ENCODE assay signal across 11 cellular contexts in genomic region chrX:48684134-48684533, GRCh38. TPM values are rescaled to one million over a fixed set of nuclear protein-coding genes. Genes with fewer than 3 reads are reported as not detected.
DNase-seq lines count a peak whose midpoint lies in the region; ATAC-seq and TF ChIP-seq lines count a peak whose summit lies in the region.
"Had no signal": no experiment of that assay in that cellular context is flagged by ENCODE, and none has a peak within 500 bp of the region (broad histone marks: within the 10 kb centered on the region; RNA-seq: fewer than 3 reads in every experiment).

No MANE protein-coding gene starts in this region.

- H3K36me3 Mint-ChIP-seq in activated T-helper 2 cell treated with anti-CD3 and anti-CD28 coated beads, Interferon-gamma antibody, Interleukin-2, Interleukin-4, amounts not matched to agents 10 μg/mL and 5 μg/mL and 100 μg/mL, durations not matched to agents 14 hours and 24 hours and 36 hours (ENCODE audit: low read depth): peaks cover 53% of the 10 kb centered on the region
- H3K36me3 Mint-ChIP-seq in naive B cell: peaks cover 0 to 22% of the 10 kb centered on the region in 2 donors
- H3K36me3 Mint-ChIP-seq in glutamatergic neuron (ENCODE audit: unreplicated experiment): no peaks in the 10 kb centered on the region
- H3K36me3 Mint-ChIP-seq: type B pancreatic cell had no signal

- no peak for TF ChIP-seq CTCF in GM12875 (IDR thresholded peaks at IDR 0.05; ENCODE audit: borderline replicate concordance, insufficient read depth, low read depth, low read length)
- TF ChIP-seq CTCF in glutamatergic neuron (IDR thresholded peaks at IDR 0.05; ENCODE audit: partially characterized antibody, unreplicated experiment): no peak
- TF ChIP-seq CTCF in ascending aorta (IDR thresholded peaks at IDR 0.05): no peak

- H4K20me1 ChIP-seq in BLaER1 treated with 17β-estradiol and CSF1 and Interleukin-3, amounts not matched to agents 10 nM and 100 nM: peaks cover 0 to 24% (median 4%) of the 10 kb centered on the region in 11 experiments; a peak in 8 of 22 replicates

- H3K9me3 Mint-ChIP-seq in activated T-helper 2 cell treated with anti-CD3 and anti-CD28 coated beads, Interferon-gamma antibody, Interleukin-2, Interleukin-4, amounts not matched to agents 10 μg/mL and 5 μg/mL and 100 μg/mL, durations not matched to agents 14 hours and 24 hours and 36 hours: no peaks in the 10 kb centered on the region
- H3K9me3 Mint-ChIP-seq in naive B cell: peaks cover 0 to 4% (median 0%) of the 10 kb centered on the region in 7 donors
- H3K9me3 Mint-ChIP-seq in glutamatergic neuron (ENCODE audit: unreplicated experiment): peaks cover 4% of the 10 kb centered on the region
- H3K9me3 Mint-ChIP-seq: type B pancreatic cell had no signal

- ATAC-seq in naive B cell (ENCODE audit: low read depth in 2 of 2): no peak
- ATAC-seq in GM19455 (IDR thresholded peaks at IDR 0.05; ENCODE audit: unreplicated experiment): no peak

- peaks cover 21 to 82% (median 39%) of the 10 kb centered on the region in 10 experiments for H3K4me1 ChIP-seq in BLaER1 treated with 17β-estradiol and CSF1 and Interleukin-3, amounts not matched to agents 10 nM and 100 nM
- H3K4me1 ChIP-seq in ascending aorta: no peaks in the 10 kb centered on the region

- intact Hi-C loops in activated T-helper 2 cell treated with anti-CD3 and anti-CD28 coated beads, Interferon-gamma antibody, Interleukin-2, Interleukin-4, amounts not matched to agents 10 μg/mL and 5 μg/mL and 100 μg/mL, durations not matched to agents 14 hours and 24 hours and 36 hours (cut with micrococcal nuclease): loop anchor here (1.0 kb wide), 1 partner anchor 12 kb away; the partner anchor contains the start of gene SUV39H1
- intact Hi-C loops in ascending aorta (cut with DNase I): no loop called here

- no peak for DNase-seq in activated T-helper 2 cell treated with anti-CD3 and anti-CD28 coated beads, Interferon-gamma antibody, Interleukin-2, Interleukin-4, amounts not matched to agents 10 μg/mL and 5 μg/mL and 100 μg/mL, durations not matched to agents 14 hours and 24 hours and 36 hours (ENCODE audit: low spot score)
- DNase-seq in naive B cell (no peak), glutamatergic neuron (no peak), occipital lobe (lab: John Stamatoyannopoulos, UW) (no peak), ascending aorta (ENCODE audit: low spot score in 2 of 2) (no peak)
- DNase-seq: kidney glomerular epithelial cell, posterior cingulate gyrus had no signal

- H3K27ac ChIP-seq in BLaER1 treated with 17β-estradiol and CSF1 and Interleukin-3, amounts not matched to agents 10 nM and 100 nM: peak overlapping the region; percentile 54 to 87 (median 83); a peak in 21 of 22 replicates
- H3K27ac ChIP-seq in ascending aorta: no peak overlapping the region

- 0 out of 22 replicates have a peak, but pooled peaks cover 0 to 11% (median 0%) of the 10 kb centered on the region in 11 experiments for H3K9me3 ChIP-seq in BLaER1 treated with 17β-estradiol and CSF1 and Interleukin-3, amounts not matched to agents 10 nM and 100 nM (replicated peaks in 1 of 11)
- no peaks in the 10 kb centered on the region for H3K9me3 ChIP-seq in ascending aorta

- H3K27ac Mint-ChIP-seq in activated T-helper 2 cell treated with anti-CD3 and anti-CD28 coated beads, Interferon-gamma antibody, Interleukin-2, Interleukin-4, amounts not matched to agents 10 μg/mL and 5 μg/mL and 100 μg/mL, durations not matched to agents 14 hours and 24 hours and 36 hours: peak overlapping the region; percentile 96
- H3K27ac Mint-ChIP-seq in naive B cell: peak overlapping the region; percentile 87 to 97 (median 90)
- H3K27ac Mint-ChIP-seq in glutamatergic neuron (ENCODE audit: unreplicated experiment): no peak overlapping the region
- H3K27ac Mint-ChIP-seq: type B pancreatic cell had no signal

- no peaks in the 10 kb centered on the region for H3K27me3 Mint-ChIP-seq in activated T-helper 2 cell treated with anti-CD3 and anti-CD28 coated beads, Interferon-gamma antibody, Interleukin-2, Interleukin-4, amounts not matched to agents 10 μg/mL and 5 μg/mL and 100 μg/mL, durations not matched to agents 14 hours and 24 hours and 36 hours (ENCODE audit: low read depth)
- H3K27me3 Mint-ChIP-seq in naive B cell (no peaks in the 10 kb centered on the region), glutamatergic neuron (ENCODE audit: unreplicated experiment) (peaks cover 6% of the 10 kb centered on the region)

- peak overlapping the region; percentile 65 to 82 (median 79) for H3K9ac ChIP-seq in BLaER1 treated with 17β-estradiol and CSF1 and Interleukin-3, amounts not matched to agents 10 nM and 100 nM

- peak overlapping the region; percentile 68 to 89 (median 81) for H3K4me2 ChIP-seq in BLaER1 treated with 17β-estradiol and CSF1 and Interleukin-3, amounts not matched to agents 10 nM and 100 nM

- H3K4me1 Mint-ChIP-seq in activated T-helper 2 cell treated with anti-CD3 and anti-CD28 coated beads, Interferon-gamma antibody, Interleukin-2, Interleukin-4, amounts not matched to agents 10 μg/mL and 5 μg/mL and 100 μg/mL, durations not matched to agents 14 hours and 24 hours and 36 hours (ENCODE audit: low read depth): peaks cover 36% of the 10 kb centered on the region
- H3K4me1 Mint-ChIP-seq in naive B cell (peaks cover 48 to 60% (median 51%) of the 10 kb centered on the region in 3 donors), glutamatergic neuron (ENCODE audit: low read depth, unreplicated experiment) (no peaks in the 10 kb centered on the region)

- peaks cover 13 to 36% (median 31%) of the 10 kb centered on the region in 11 experiments; a peak in 18 of 22 replicates for H3K36me3 ChIP-seq in BLaER1 treated with 17β-estradiol and CSF1 and Interleukin-3, amounts not matched to agents 10 nM and 100 nM
- H3K36me3 ChIP-seq in ascending aorta: no peaks in the 10 kb centered on the region

- H3K27me3 ChIP-seq in BLaER1 treated with 17β-estradiol and CSF1 and Interleukin-3, amounts not matched to agents 10 nM and 100 nM: peaks cover 30 to 79% (median 57%) of the 10 kb centered on the region in 11 experiments
- no peaks in the 10 kb centered on the region for H3K27me3 ChIP-seq in ascending aorta

- H3K4me3 ChIP-seq in BLaER1 treated with 17β-estradiol and CSF1 and Interleukin-3, amounts not matched to agents 10 nM and 100 nM: peak overlapping the region; percentile 57 to 72 (median 65)
- H3K4me3 ChIP-seq in GM12875 (ENCODE audit: low read depth, low read length) (peak overlapping the region; percentile 72), ascending aorta (peak overlapping the region in 1 of 2 donors; percentile 37)

- peak overlapping the region; percentile 99 for H3K4me3 Mint-ChIP-seq in activated T-helper 2 cell treated with anti-CD3 and anti-CD28 coated beads, Interferon-gamma antibody, Interleukin-2, Interleukin-4, amounts not matched to agents 10 μg/mL and 5 μg/mL and 100 μg/mL, durations not matched to agents 14 hours and 24 hours and 36 hours (ENCODE audit: low read depth)
- H3K4me3 Mint-ChIP-seq in naive B cell: peak overlapping the region; percentile 87 to 98 (median 94)
- H3K4me3 Mint-ChIP-seq in glutamatergic neuron (ENCODE audit: unreplicated experiment): no peak overlapping the region
- H3K4me3 Mint-ChIP-seq: type B pancreatic cell had no signal

RNA-seq across cellular contexts. Expression of gene WAS, which starts 0.5 kb away (rescaled TPM):
- total RNA-seq in activated T-helper 2 cell treated with anti-CD3 and anti-CD28 coated beads, Interferon-gamma antibody, Interleukin-2, Interleukin-4, amounts not matched to agents 10 μg/mL and 5 μg/mL and 100 μg/mL, durations not matched to agents 14 hours and 24 hours and 36 hours: 117 and 120 TPM in 2 replicates
- 10 to 100 TPM; 12.7 to 27.8 (median 19.4) TPM for polyA plus RNA-seq in naive B cell (ENCODE audit: low read depth in 6 of 6)
- total RNA-seq in glutamatergic neuron (ENCODE audit: unreplicated experiment): 2.6 TPM
- 0.16 TPM for total RNA-seq in occipital lobe
- 29.5 TPM for total RNA-seq in ascending aorta

RNA-seq across cellular contexts. Expression of gene SUV39H1, which starts 12.4 kb away (rescaled TPM):
- total RNA-seq in activated T-helper 2 cell treated with anti-CD3 and anti-CD28 coated beads, Interferon-gamma antibody, Interleukin-2, Interleukin-4, amounts not matched to agents 10 μg/mL and 5 μg/mL and 100 μg/mL, durations not matched to agents 14 hours and 24 hours and 36 hours: 28.8 and 29.6 TPM in 2 replicates
- polyA plus RNA-seq in naive B cell (ENCODE audit: low read depth in 6 of 6): 10 to 100 TPM in 3 of 6 donors, 1 to 10 TPM in 3; 6.6 to 13.3 (median 10.1) TPM
- total RNA-seq in glutamatergic neuron (ENCODE audit: unreplicated experiment) (4.7 TPM), occipital lobe (2.8 TPM), ascending aorta (0.21 TPM)

Comparison
In these comparisons a context has a peak if more than half of its experiments do, and no peak if none do; other contexts are left out.
1. H3K27ac ChIP-seq: peak in BLaER1 treated with 17β-estradiol and CSF1 and Interleukin-3, amounts not matched to agents 10 nM and 100 nM (11 of 11); none in ascending aorta (0 of 2).